ENCODE assay signal across 8 cellular contexts in the genomic region with DNA sequence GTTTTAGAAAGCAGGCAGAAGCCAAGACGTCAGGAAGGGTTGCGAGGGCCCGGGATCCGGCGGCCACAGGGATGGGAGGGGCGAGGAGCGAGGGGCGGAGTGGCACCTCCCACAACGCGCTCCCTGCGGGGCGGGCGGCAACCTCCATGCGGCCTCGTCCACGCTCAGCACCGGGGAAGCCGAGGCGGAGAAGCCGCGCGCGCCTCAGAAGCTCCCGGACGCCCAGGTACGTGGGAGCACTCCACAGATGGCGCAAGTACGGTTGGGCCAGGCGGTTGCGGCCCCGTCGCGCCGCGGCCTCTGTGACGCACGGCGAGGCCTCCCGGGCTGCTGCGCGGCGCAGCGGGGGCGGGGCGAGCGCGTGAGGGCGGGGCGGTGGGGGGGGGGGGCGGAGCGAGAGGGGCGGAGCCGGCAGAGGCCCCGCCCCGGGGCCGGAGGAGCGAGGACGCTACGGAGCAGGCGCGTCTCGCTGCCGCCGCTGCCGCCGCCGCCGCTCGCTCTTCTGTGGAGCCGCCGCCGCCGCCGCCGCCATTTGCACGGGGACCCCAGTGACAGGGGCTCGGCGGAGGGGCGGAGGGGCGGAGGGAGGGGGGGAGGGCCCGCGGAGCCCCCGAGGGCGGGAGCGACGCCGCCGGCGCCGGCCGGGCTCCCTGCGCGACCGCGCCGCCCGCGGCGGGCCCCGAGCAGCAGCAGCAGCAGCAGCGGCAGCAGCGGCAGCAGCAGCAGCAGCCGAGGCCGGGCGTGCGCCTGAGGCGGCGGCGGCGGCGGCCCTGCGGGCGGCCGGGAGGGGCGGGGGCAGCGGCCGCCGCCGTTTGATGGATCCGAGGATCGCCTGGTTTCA. TPM values are rescaled to one million over a fixed set of nuclear protein-coding genes. Genes with fewer than 3 reads are reported as not detected.
DNase-seq lines count a peak whose midpoint lies in the region; ATAC-seq and TF ChIP-seq lines count a peak whose summit lies in the region.

TENT4B (plus strand) TSS at position 500 of the 841 bp plus-strand sequence; CDS start at position 816, 316 bp downstream.

- peak; percentile 24; the same call in 1 of the 2 replicates for TF ChIP-seq EP300 in Ishikawa (IDR thresholded peaks at IDR 0.05; ENCODE audit: borderline replicate concordance)

- H3K27me3 ChIP-seq in SJSA1 (replicated peaks) (no peaks in the 10 kb centered on the region), foreskin keratinocyte (no peaks in the 10 kb centered on the region), neuronal stem cell (ENCODE audit: control insufficient read depth in 3 of 3, insufficient read depth in 3 of 3, low read depth in 1 of 3, low read length in 3 of 3) (no peaks in the 10 kb centered on the region), subcutaneous abdominal adipose tissue (ENCODE audit: control insufficient read depth in 5 of 5, insufficient read depth in 4 of 5, low read length in 5 of 5) (no peaks in the 10 kb centered on the region)

- peak within 1 kb of the TSS; percentile 100 for H2AFZ ChIP-seq in neuronal stem cell (ENCODE audit: low read length)

- H3K27ac ChIP-seq in SJSA1 (peak within 1 kb of the TSS; percentile 99), foreskin keratinocyte (peak within 1 kb of the TSS; percentile 99), neuronal stem cell (replicated peaks; ENCODE audit: low read length) (peak within 1 kb of the TSS; percentile 91), subcutaneous abdominal adipose tissue (ENCODE audit: low read depth, low read length) (peak within 1 kb of the TSS; percentile 74)

- H4K91ac ChIP-seq in neuronal stem cell (ENCODE audit: low read depth, low read length, poor library complexity), result no peak within 1 kb of the TSS

- peak within 1 kb of the TSS; percentile 43 for H2BK120ac ChIP-seq in neuronal stem cell (ENCODE audit: low read depth, low read length)

- WGBS in neuronal stem cell (ENCODE audit: extremely low coverage in 2 of 2, insufficient read length in 2 of 2, insufficient replicate concordance in 1 of 2), 2 donors, result no CpG with 5 or more reads among the region's 121 CpGs

- H3K14ac ChIP-seq in neuronal stem cell (ENCODE audit: low read length), result peak within 1 kb of the TSS; percentile 100

- TF ChIP-seq CTCF in foreskin keratinocyte (conservative IDR thresholded peaks at IDR 0.05), result no peak

- H3K36me3 ChIP-seq in SJSA1 (peaks cover 17% of the 10 kb centered on the region), neuronal stem cell (replicated peaks in 1 of 2; ENCODE audit: control insufficient read depth in 2 of 2, insufficient read depth in 2 of 2, low read length in 2 of 2) (peaks cover 0 to 3% of the 10 kb centered on the region in 2 donors), subcutaneous abdominal adipose tissue (ENCODE audit: control insufficient read depth in 5 of 5, insufficient read depth in 5 of 5, low read length in 5 of 5) (no peaks in the 10 kb centered on the region)

- ATAC-seq in GM21717 (IDR thresholded peaks at IDR 0.05; ENCODE audit: unreplicated experiment), result peak; percentile 78
- peak; percentile 85 for ATAC-seq in foreskin keratinocyte

- DNase-seq in ELR (ENCODE audit: low read depth), result peak; percentile 86
- peak; percentile 85 to 96 for DNase-seq in SJSA1 (ENCODE audit: low read depth in 1 of 2, low spot score in 2 of 2)
- peak; percentile 73 to 89 (median 78) for DNase-seq in activated naive CD4-positive, alpha-beta T cell (lab: John Stamatoyannopoulos, UW)
- peak; percentile 55 to 80 for DNase-seq in foreskin keratinocyte
- peak; percentile 82 for DNase-seq in neuronal stem cell (ENCODE audit: low spot score)

- H3K23ac ChIP-seq in neuronal stem cell (ENCODE audit: low read depth, low read length, poor library complexity), result peak within 1 kb of the TSS; percentile 98

- TF ChIP-seq RAD21 in Ishikawa (IDR thresholded peaks at IDR 0.05; ENCODE audit: low read depth), result no peak

- peak within 1 kb of the TSS; percentile 97 for H2BK12ac ChIP-seq in neuronal stem cell (ENCODE audit: low read length)

- peak within 1 kb of the TSS; percentile 17 for H4K8ac ChIP-seq in neuronal stem cell (ENCODE audit: low read depth, low read length)

- peak within 1 kb of the TSS; percentile 93 for H3K4me2 ChIP-seq in neuronal stem cell (ENCODE audit: insufficient read depth, low read length, poor library complexity, severe bottlenecking)

- H3K4me1 ChIP-seq in SJSA1 (replicated peaks) (peaks cover 38% of the 10 kb centered on the region), foreskin keratinocyte (peaks cover 12% of the 10 kb centered on the region), neuronal stem cell (ENCODE audit: control insufficient read depth in 2 of 2, insufficient read depth in 1 of 2, low read depth in 1 of 2, low read length in 2 of 2) (peaks cover 3 to 19% of the 10 kb centered on the region in 2 donors), subcutaneous abdominal adipose tissue (ENCODE audit: control insufficient read depth in 5 of 5, insufficient read depth in 5 of 5, low read length in 5 of 5) (peaks cover 1 to 37% (median 31%) of the 10 kb centered on the region in 5 donors)

- no peaks in the 10 kb centered on the region for H3K9me3 ChIP-seq in SJSA1 (replicated peaks)
- no peaks in the 10 kb centered on the region for H3K9me3 ChIP-seq in neuronal stem cell (replicated peaks in 1 of 2; ENCODE audit: control insufficient read depth in 2 of 2, insufficient read depth in 1 of 2, low read depth in 1 of 2, low read length in 2 of 2)
- H3K9me3 ChIP-seq in subcutaneous abdominal adipose tissue (ENCODE audit: control insufficient read depth in 5 of 5, low read length in 5 of 5), result no peaks in the 10 kb centered on the region

- H3K79me1 ChIP-seq in neuronal stem cell (ENCODE audit: low read depth, low read length), result peaks cover 8% of the 10 kb centered on the region

- peak within 1 kb of the TSS; percentile 91 for H2AK5ac ChIP-seq in neuronal stem cell (ENCODE audit: low read depth, low read length)

- peak within 1 kb of the TSS; percentile 83 for H2BK15ac ChIP-seq in neuronal stem cell (ENCODE audit: low read length)

- H3K4ac ChIP-seq in neuronal stem cell (ENCODE audit: low read length), result peak within 1 kb of the TSS; percentile 44

- H3K18ac ChIP-seq in neuronal stem cell (ENCODE audit: low read length), result peak within 1 kb of the TSS; percentile 100

- H2BK5ac ChIP-seq in neuronal stem cell (ENCODE audit: low read length), result peak within 1 kb of the TSS; percentile 94

- H3K9ac ChIP-seq in neuronal stem cell (ENCODE audit: low read depth, low read length, poor library complexity) (peak within 1 kb of the TSS; percentile 99), subcutaneous abdominal adipose tissue (ENCODE audit: low read length in 5 of 5) (peak within 1 kb of the TSS; percentile 32 to 94 (median 88))

- H3K4me3 ChIP-seq in SJSA1 (peak within 1 kb of the TSS; percentile 98), neuronal stem cell (ENCODE audit: low read length in 2 of 2) (peak within 1 kb of the TSS; percentile 89 to 94), subcutaneous abdominal adipose tissue (ENCODE audit: low read depth in 1 of 5, low read length in 5 of 5) (peak within 1 kb of the TSS; percentile 86 to 91 (median 88))

TF ChIP-seq in Ishikawa, 13 proteins besides CTCF, POLR2A, EP300 and RAD21:
- TF ChIP-seq TCF12 (IDR thresholded peaks at IDR 0.05; ENCODE audit: low read depth), result 0 out of 2 replicates have a peak, but pooled peaks have one; percentile 28
- TF ChIP-seq TEAD4 (IDR thresholded peaks at IDR 0.05), result no peak; the same call in 1 of the 2 replicates
- no peak for TF ChIP-seq FOXM1 (IDR thresholded peaks at IDR 0.05; ENCODE audit: borderline replicate concordance, low read depth)
- 0 out of 2 replicates have a peak, but pooled peaks have one; percentile 54 for TF ChIP-seq YY1 (IDR thresholded peaks at IDR 0.05; ENCODE audit: low read depth)
- TF ChIP-seq, protein P1, sequence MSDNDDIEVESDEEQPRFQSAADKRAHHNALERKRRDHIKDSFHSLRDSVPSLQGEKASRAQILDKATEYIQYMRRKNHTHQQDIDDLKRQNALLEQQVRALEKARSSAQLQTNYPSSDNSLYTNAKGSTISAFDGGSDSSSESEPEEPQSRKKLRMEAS (IDR thresholded peaks at IDR 0.05), result peak; percentile 11; the same call in 1 of the 2 replicates
- TF ChIP-seq TAF1 (IDR thresholded peaks at IDR 0.05; ENCODE audit: low read depth), result peak; percentile 55
- TF ChIP-seq EGR1 (IDR thresholded peaks at IDR 0.05), result no peak
- TF ChIP-seq ZBTB7A (IDR thresholded peaks at IDR 0.05; ENCODE audit: low read depth), result peak; percentile 15; the same call in 1 of the 2 replicates
- TF ChIP-seq NFIC (IDR thresholded peaks at IDR 0.05), result no peak
TF ChIP-seq in Ishikawa: peak in this region for 5.

RNA-seq across cellular contexts. Expression of gene TENT4B, which starts in this region (rescaled TPM):
- 10.5 and 14.5 TPM in 2 replicates for total RNA-seq in SJSA1 (2014; rRNA removed; shearing (Covaris generic))
- 11.5 and 13.3 TPM in 2 replicates for total RNA-seq in foreskin keratinocyte
- 3.1 and 4.1 TPM in 2 replicates for polyA plus RNA-seq in foreskin keratinocyte
- 9.5 TPM for polyA plus RNA-seq in neuronal stem cell (2013, experiment 1 of 2)
- polyA plus RNA-seq in neuronal stem cell (2013, experiment 2 of 2), result 10.2 TPM

Comparison
In these comparisons a context has a peak if more than half of its experiments do, and no peak if none do; other contexts are left out.
1. Peak in every context shown above with its lines: DNase-seq, ATAC-seq, H3K4me3 ChIP-seq and H3K27ac ChIP-seq.